27 cellular contexts compared by ENCODE assay signal in genomic region chr6:137902721-137903120, GRCh38. TPM values are rescaled to one million over a fixed set of nuclear protein-coding genes. Genes with fewer than 3 reads are reported as not detected.
DNase-seq lines count a peak whose midpoint lies in the region; ATAC-seq, FAIRE-seq and TF ChIP-seq lines count a peak whose summit lies in the region.
"Had no signal": no experiment of that assay in that cellular context is flagged by ENCODE, and none has a peak within 500 bp of the region (broad histone marks: within the 10 kb centered on the region; RNA-seq: fewer than 3 reads in every experiment).

No MANE protein-coding gene starts in this region.

- CTCF ChIA-PET in activated CD4-positive, alpha-beta T cell treated with anti-CD3 and anti-CD28 coated beads for 36 hours (lab: Charles Lee) = interaction anchor here (0.7 to 2.1 kb wide), 5 partner anchors 21 to 61 kb away, joined by 3 to 10 read pairs (median 5); partner anchors contain the start of gene TNFAIP3
- CTCF ChIA-PET in K562 (lab: Yijun Ruan, JAX; ENCODE audit: low intra/inter-chr PET ratio) = no interaction called here

- H3K4me3 ChIP-seq in K562 = no peak overlapping the region

- H3K4me1 ChIP-seq in K562 (replicated peaks in 1 of 2; ENCODE audit: control insufficient read depth in 2 of 2, insufficient read depth in 2 of 2, low read length in 2 of 2) = peaks cover 11 to 68% of the 10 kb centered on the region in 2 experiments

- no TSS peak for BruUV-seq in K562 (replicated peaks; lab: Mats Ljungman, UMichigan)

- peaks cover 52% of the 10 kb centered on the region for H3K4me1 Mint-ChIP-seq in activated CD4-positive, alpha-beta T cell treated with anti-CD3 and anti-CD28 coated beads for 36 hours
- H3K4me1 Mint-ChIP-seq in activated naive CD4-positive, alpha-beta T cell treated with anti-CD3 and anti-CD28 coated beads, Interleukin-2, amount 50 U/mL, for 24 hours = peaks cover 47% of the 10 kb centered on the region
- H3K4me1 Mint-ChIP-seq in activated T-helper 17 cell treated with anti-CD3 and anti-CD28 coated beads, Interleukin-2, amount 50 U/mL, for 72 hours = peaks cover 28% of the 10 kb centered on the region
- H3K4me1 Mint-ChIP-seq in chondrocyte (ENCODE audit: low read depth) = peaks cover 3% of the 10 kb centered on the region

- peak overlapping the region; percentile 98 for H3K27ac Mint-ChIP-seq in activated CD4-positive, alpha-beta T cell treated with anti-CD3 and anti-CD28 coated beads for 36 hours
- H3K27ac Mint-ChIP-seq in activated naive CD4-positive, alpha-beta T cell treated with anti-CD3 and anti-CD28 coated beads, Interleukin-2, amount 50 U/mL, for 24 hours = peak overlapping the region; percentile 68
- H3K27ac Mint-ChIP-seq in activated T-helper 17 cell treated with anti-CD3 and anti-CD28 coated beads, Interleukin-2, amount 50 U/mL, for 72 hours = peak overlapping the region; percentile 92
- H3K27ac Mint-ChIP-seq in chondrocyte (ENCODE audit: unreplicated experiment) = no peak overlapping the region
- H3K27ac Mint-ChIP-seq: B cell; CD8-positive, alpha-beta T cell had no signal

- H3K4me3 Mint-ChIP-seq in activated CD4-positive, alpha-beta T cell treated with anti-CD3 and anti-CD28 coated beads for 36 hours = no peak overlapping the region
- no peak overlapping the region for H3K4me3 Mint-ChIP-seq in activated naive CD4-positive, alpha-beta T cell treated with anti-CD3 and anti-CD28 coated beads, Interleukin-2, amount 50 U/mL, for 24 hours
- H3K4me3 Mint-ChIP-seq in activated T-helper 17 cell treated with anti-CD3 and anti-CD28 coated beads, Interleukin-2, amount 50 U/mL, for 72 hours = peak overlapping the region; percentile 86
- H3K4me3 Mint-ChIP-seq in chondrocyte (ENCODE audit: unreplicated experiment) = no peak overlapping the region
- H3K4me3 Mint-ChIP-seq: B cell; CD8-positive, alpha-beta T cell had no signal

- no peaks in the 10 kb centered on the region for H3K27me3 ChIP-seq in K562 (ENCODE audit: control insufficient read depth in 2 of 2, insufficient read depth in 2 of 2, low read length in 2 of 2)

- H3K9me3 ChIP-seq in K562 (replicated peaks; ENCODE audit: control insufficient read depth, insufficient read depth, low read depth, low read length) = no peaks in the 10 kb centered on the region
- H3K9me3 ChIP-seq: Caco-2 had no signal

- no peaks in the 10 kb centered on the region for H3K79me2 ChIP-seq in K562 (ENCODE audit: control insufficient read depth, insufficient read depth, low read length)

- H3K9me1 ChIP-seq in K562 (ENCODE audit: control insufficient read depth, insufficient read depth, low read length) = no peaks in the 10 kb centered on the region

- FAIRE-seq in K562 (lab: Jason Lieb, UNC) = no peak
- FAIRE-seq: G401.6, H54, HepG2 had no signal

- H3K27ac ChIP-seq in K562 (ENCODE audit: extremely low read depth, low read depth, low read length) = peak overlapping the region; percentile 5; the same call in 1 of the 3 replicates
- H3K27ac ChIP-seq: 22Rv1, C4-2B had no signal

- in situ Hi-C loops in K562 (cut with MboI) = no loop called here

- no peaks in the 10 kb centered on the region for H3K27me3 Mint-ChIP-seq in activated CD4-positive, alpha-beta T cell treated with anti-CD3 and anti-CD28 coated beads for 36 hours
- no peaks in the 10 kb centered on the region for H3K27me3 Mint-ChIP-seq in activated naive CD4-positive, alpha-beta T cell treated with anti-CD3 and anti-CD28 coated beads, Interleukin-2, amount 50 U/mL, for 24 hours
- no peaks in the 10 kb centered on the region for H3K27me3 Mint-ChIP-seq in activated T-helper 17 cell treated with anti-CD3 and anti-CD28 coated beads, Interleukin-2, amount 50 U/mL, for 72 hours
- no peaks in the 10 kb centered on the region for H3K27me3 Mint-ChIP-seq in chondrocyte (ENCODE audit: low read depth)
- H3K27me3 Mint-ChIP-seq: B cell had no signal

- no peak for TF ChIP-seq EP300 in K562 (IDR thresholded peaks at IDR 0.05; ENCODE audit: low read length)

- H4K20me1 ChIP-seq in K562 (replicated peaks; ENCODE audit: control insufficient read depth, insufficient read depth, low read length) = no peaks in the 10 kb centered on the region

- intact Hi-C loops in activated CD4-positive, alpha-beta T cell treated with anti-CD3 and anti-CD28 coated beads for 36 hours (cut with DNase I, micrococcal nuclease) = loop anchor here in 1 of 2 experiments (2.0 kb wide), 1 partner anchor 20 kb away; no protein-coding TSS in a partner anchor
- intact Hi-C loops in K562 (cut with micrococcal nuclease) = no loop called here

- TF ChIP-seq RAD21 in K562 (CRISPR knock-in tag; conservative IDR thresholded peaks at IDR 0.05 in 1 of 2, IDR thresholded peaks at IDR 0.05 in 1 of 2) = no peak

- peak overlapping the region; percentile 53 for H2AFZ ChIP-seq in K562 (ENCODE audit: low read depth, low read length)

- TF ChIP-seq POLR2A in K562 (conservative IDR thresholded peaks at IDR 0.05) = no peak

- no peak overlapping the region for H3K9ac ChIP-seq in K562 (ENCODE audit: insufficient read depth in 1 of 2, low read depth in 2 of 2, low read length in 2 of 2)

- no peaks in the 10 kb centered on the region for H3K36me3 ChIP-seq in K562 (ENCODE audit: control insufficient read depth, insufficient read depth, low read length)

- no peaks in the 10 kb centered on the region for H3K9me3 Mint-ChIP-seq in activated CD4-positive, alpha-beta T cell treated with anti-CD3 and anti-CD28 coated beads for 36 hours (ENCODE audit: low read depth)
- no peaks in the 10 kb centered on the region for H3K9me3 Mint-ChIP-seq in activated naive CD4-positive, alpha-beta T cell treated with anti-CD3 and anti-CD28 coated beads, Interleukin-2, amount 50 U/mL, for 24 hours
- no peaks in the 10 kb centered on the region for H3K9me3 Mint-ChIP-seq in activated T-helper 17 cell treated with anti-CD3 and anti-CD28 coated beads, Interleukin-2, amount 50 U/mL, for 72 hours
- H3K9me3 Mint-ChIP-seq in chondrocyte (ENCODE audit: low read depth) = no peaks in the 10 kb centered on the region
- H3K9me3 Mint-ChIP-seq: CD8-positive, alpha-beta T cell had no signal

- H3K4me2 ChIP-seq in K562 (ENCODE audit: insufficient read depth, low read length) = no peak overlapping the region

- POLR2A ChIA-PET in activated CD4-positive, alpha-beta T cell treated with anti-CD3 and anti-CD28 coated beads for 36 hours (lab: Charles Lee) = interaction anchor here (1.0 kb wide), 1 partner anchor 25 kb away, joined by 3 read pairs; no protein-coding TSS in a partner anchor
- POLR2A ChIA-PET in K562 (lab: Yijun Ruan, JAX) = interaction anchor here (0.9 to 3.0 kb wide), 4 partner anchors 8 to 24 kb away, joined by 3 to 15 read pairs (median 9); no protein-coding TSS in a partner anchor

- WGBS in K562 (ENCODE audit: insufficient coverage, low coverage, missing lambda C conversion rate) = 13% methylated on average over 1 of the region's 1 CpG

- TF ChIP-seq CTCF in K562 (IDR thresholded peaks at IDR 0.05 in 2 of 3, conservative IDR thresholded peaks at IDR 0.05 in 1 of 3; ENCODE audit: insufficient read depth in 2 of 3, low read depth in 1 of 3, low read length in 3 of 3) (no peak), chondrocyte (IDR thresholded peaks at IDR 0.05) (no peak)

- ATAC-seq in activated CD4-positive, alpha-beta T cell treated with anti-CD3 and anti-CD28 coated beads for 36 hours = no peak
- ATAC-seq in activated T-helper 17 cell treated with anti-CD3 and anti-CD28 coated beads, Interleukin-2, amount 50 U/mL, for 72 hours (replicated peaks) = no peak
- no peak for ATAC-seq in K562
- ATAC-seq: CD8-positive, alpha-beta T cell; HepG2 had no signal

- DNase-seq in activated CD4-positive, alpha-beta T cell treated with anti-CD3 and anti-CD28 coated beads for 36 hours = no peak
- DNase-seq in activated CD4-positive, alpha-beta T cell treated with anti-CD3 and anti-CD28 coated beads, Interleukin-2, amount 50 U/mL, for 1 hour = no peak
- no peak for DNase-seq in activated naive CD4-positive, alpha-beta T cell treated with Interleukin-2 at 50 U/mL for 16 hours
- DNase-seq in K562 (ENCODE audit: extremely low read depth in 1 of 4, low spot score in 3 of 4) (no peak), chondrocyte (ENCODE audit: low spot score) (no peak), middle frontal gyrus (ENCODE audit: extremely low spot score, low spot score) (no peak)
- DNase-seq: Caco-2; CD8-positive, alpha-beta T cell; Kasumi-1; NCI-H1092 treated with DMSO at 0.1 percent for 48 hours; NCI-H1436; NCI-H187; NCI-H2081 treated with DMSO at 0.1 percent for 48 hours; NCI-H2171; NCI-H226; NCI-H510A; NCI-H69; Right ventricle myocardium superior; RPMI8226 had no signal

- peaks cover 3% of the 10 kb centered on the region for H3K36me3 Mint-ChIP-seq in activated CD4-positive, alpha-beta T cell treated with anti-CD3 and anti-CD28 coated beads for 36 hours (ENCODE audit: low read depth)
- no peaks in the 10 kb centered on the region for H3K36me3 Mint-ChIP-seq in activated naive CD4-positive, alpha-beta T cell treated with anti-CD3 and anti-CD28 coated beads, Interleukin-2, amount 50 U/mL, for 24 hours
- peaks cover 4% of the 10 kb centered on the region for H3K36me3 Mint-ChIP-seq in activated T-helper 17 cell treated with anti-CD3 and anti-CD28 coated beads, Interleukin-2, amount 50 U/mL, for 72 hours (ENCODE audit: low read depth)
- no peaks in the 10 kb centered on the region for H3K36me3 Mint-ChIP-seq in chondrocyte (ENCODE audit: low read depth)
- H3K36me3 Mint-ChIP-seq: CD8-positive, alpha-beta T cell had no signal

RNA-seq across cellular contexts. Expression of gene TNFAIP3, which starts 35.7 kb away (rescaled TPM):
- 100 to 1,000 TPM; 284 to 371 TPM for total RNA-seq in activated CD4-positive, alpha-beta T cell treated with anti-CD3 and anti-CD28 coated beads for 36 hours
- total RNA-seq in activated T-helper 17 cell treated with anti-CD3 and anti-CD28 coated beads, Interleukin-2, amount 50 U/mL, for 72 hours = 100 to 1,000 TPM; 254 to 663 TPM
- total RNA-seq in K562 (2011; cell fraction: chromatin; rRNA removed; ENCODE audit: low replicate concordance) = 14.3 and 18.6 TPM in 2 replicates
- total RNA-seq in K562 (2011; cell fraction: nucleolus; rRNA removed) = 8.0 and 9.1 TPM in 2 replicates
- total RNA-seq in K562 (2011; cell fraction: nucleoplasm; rRNA removed) = 10.2 and 11.3 TPM in 2 replicates
- total RNA-seq in K562 (2014; rRNA removed) (5.9 and 6.2 TPM in 2 replicates), K562 (2014; rRNA removed; fragmentation: Illumina TruSeq; extraction: Trizol) (6.5 and 6.9 TPM in 2 replicates), K562 (2015; rRNA removed; fragmentation: Illumina TruSeq; extraction: Trizol) (4.6 TPM in 2 replicates), K562 (2021) (12.5 and 17.0 TPM in 2 replicates), chondrocyte (6.4 to 11.0 TPM (median 7.2 TPM) in 3 replicates)
- polyA plus RNA-seq in K562 (2011; rRNA removed) (6.4 and 11.8 TPM in 2 replicates), K562 (2014; fragmentation: Illumina TruSeq; extraction: Trizol) (9.8 and 11.5 TPM in 2 replicates), K562 (2014; fragmentation: Nextera tagmentation; extraction: Ambion mirVana) (1 to 10 TPM in 1 of 2 experiments, under 1 TPM in 1; 0.79 to 1.3 TPM), K562 (2014; rRNA removed) (9.2 and 9.5 TPM in 2 replicates)
- 2.5 and 5.0 TPM in 2 replicates for polyA plus RNA-seq in K562 (2011; cell fraction: cytosol; rRNA removed)
- polyA plus RNA-seq in K562 (2011; cell fraction: nucleus; rRNA removed) = 21.1 and 33.6 TPM in 2 replicates
- 5.7 and 26.6 TPM in 2 replicates for polyA plus RNA-seq in K562 (2012)
- 5.4 and 11.3 TPM in 2 replicates for polyA minus RNA-seq in K562 (2011; rRNA and poly(A)+ RNA removed)
- polyA minus RNA-seq in K562 (2011; cell fraction: cytosol; rRNA and poly(A)+ RNA removed) = 2.9 and 4.6 TPM in 2 replicates
- 6.7 and 20.5 TPM in 2 replicates for polyA minus RNA-seq in K562 (2011; cell fraction: nucleus; rRNA and poly(A)+ RNA removed)

Comparison
In these comparisons a context has a peak if more than half of its experiments do, and no peak if none do; other contexts are left out.
1. RNA of gene TNFAIP3, which starts 35.7 kb away (total RNA-seq): 254 to 663 TPM in activated T-helper 17 cell treated with anti-CD3 and anti-CD28 coated beads, Interleukin-2, amount 50 U/mL, for 72 hours and 284 to 371 TPM in activated CD4-positive, alpha-beta T cell treated with anti-CD3 and anti-CD28 coated beads for 36 hours; 6.4 to 11.0 TPM in chondrocyte and 4.6 to 18.6 TPM in K562; every median in the first group is over 10 times any median in the second.